Comparison of ENCODE assay signal across 11 cellular contexts in the genomic region with DNA sequence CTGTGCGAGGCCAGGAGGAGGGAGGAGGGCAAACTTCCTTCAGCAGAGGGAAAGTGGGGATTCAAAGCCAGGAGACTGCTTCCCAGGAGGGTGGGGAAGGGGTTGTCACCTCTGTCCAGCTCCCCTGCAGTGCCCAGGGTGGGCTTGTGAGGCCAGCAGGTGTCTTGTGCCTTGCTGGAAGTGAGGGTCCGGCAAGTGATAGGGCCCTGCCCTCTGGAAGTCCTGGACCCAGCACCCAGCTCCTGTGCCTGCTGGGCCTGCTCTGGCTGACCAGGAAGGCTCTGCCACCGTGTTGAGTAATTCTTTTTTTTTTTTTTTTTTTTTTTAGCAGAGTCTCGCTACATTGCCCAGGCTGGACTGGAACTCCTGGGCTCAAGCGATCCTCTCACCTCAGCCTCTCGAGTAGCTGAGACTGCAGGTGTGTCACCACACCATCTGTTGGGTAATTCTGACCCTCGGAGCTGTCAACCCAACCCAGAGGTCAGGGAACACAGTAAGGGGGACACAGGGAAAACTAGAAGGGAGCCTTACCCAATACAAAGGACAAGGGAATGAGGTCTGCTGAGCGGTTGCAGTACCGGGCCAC. TPM values are rescaled to one million over a fixed set of nuclear protein-coding genes. Genes with fewer than 3 reads are reported as not detected.
DNase-seq lines count a peak whose midpoint lies in the region; ATAC-seq, FAIRE-seq and TF ChIP-seq lines count a peak whose summit lies in the region.
"Had no signal": no experiment of that assay in that cellular context is flagged by ENCODE, and none has a peak within 500 bp of the region (broad histone marks: within the 10 kb centered on the region; RNA-seq: fewer than 3 reads in every experiment).

No MANE protein-coding gene starts in this region.

- H3K4me1 Mint-ChIP-seq in naive thymus-derived CD4-positive, alpha-beta T cell: peaks cover 13 to 31% (median 27%) of the 10 kb centered on the region in 7 donors

- H3K4me3 ChIP-seq in left ventricle myocardium inferior (peak overlapping the region; percentile 68), body of pancreas (no peak overlapping the region), urinary bladder (ENCODE audit: low read depth, low read length) (no peak overlapping the region)
- peak overlapping the region; percentile 64 for H3K4me3 ChIP-seq in naive thymus-derived CD4-positive, alpha-beta T cell (ENCODE audit: low read length)

- POLR2A ChIA-PET in naive thymus-derived CD4-positive, alpha-beta T cell (lab: Charles Lee): interaction anchor here (0.7 to 7.9 kb wide), 13 partner anchors 10 to 554 kb away, joined by 3 to 93 read pairs (median 6); a partner anchor contains a TSS

- ATAC-seq in body of pancreas: no peak
- ATAC-seq in naive thymus-derived CD4-positive, alpha-beta T cell: no peak

- TF ChIP-seq POLR2A in body of pancreas (IDR thresholded peaks at IDR 0.05): no peak

- intact Hi-C loops in left ventricle myocardium inferior (cut with micrococcal nuclease) (no loop called here), cardiac septum (cut with DNase I) (no loop called here), body of pancreas (cut with DNase I) (no loop called here)
- intact Hi-C loops in naive thymus-derived CD4-positive, alpha-beta T cell (cut with micrococcal nuclease): loop anchor here (1.0 to 5.0 kb wide), 6 partner anchors 12 to 225 kb away; a partner anchor contains a TSS

- no peak for FAIRE-seq in HTR-8/SVneo (lab: Jason Lieb, UNC)
- FAIRE-seq: colon, islet of Langerhans had no signal

- H3K36me3 Mint-ChIP-seq in naive thymus-derived CD4-positive, alpha-beta T cell: peaks cover 0 to 8% (median 0%) of the 10 kb centered on the region in 5 donors

- H3K27me3 ChIP-seq in left ventricle myocardium inferior (ENCODE audit: low read depth) (no peaks in the 10 kb centered on the region), body of pancreas (no peaks in the 10 kb centered on the region)
- no peaks in the 10 kb centered on the region for H3K27me3 ChIP-seq in naive thymus-derived CD4-positive, alpha-beta T cell (ENCODE audit: control insufficient read depth in 2 of 2, insufficient read depth in 2 of 2, low read length in 2 of 2)

- H3K27ac Mint-ChIP-seq in naive thymus-derived CD4-positive, alpha-beta T cell: peak overlapping the region in 8 of 9 donors; percentile 43 to 80 (median 68)

- peak overlapping the region; percentile 64 for H3K27ac ChIP-seq in left ventricle myocardium inferior (replicated peaks)
- H3K27ac ChIP-seq in body of pancreas: peak overlapping the region; percentile 11 to 75 (median 65)
- no peak overlapping the region for H3K27ac ChIP-seq in naive thymus-derived CD4-positive, alpha-beta T cell (ENCODE audit: low read depth, low read length)
- H3K27ac ChIP-seq in urinary bladder (ENCODE audit: low read depth): peak overlapping the region; percentile 40
- H3K27ac ChIP-seq: KMS-11 had no signal

- CTCF ChIA-PET in naive thymus-derived CD4-positive, alpha-beta T cell (lab: Charles Lee): interaction anchor here (0.5 to 2.5 kb wide), 8 partner anchors 13 to 816 kb away, joined by 3 to 12 read pairs (median 4); a partner anchor contains a TSS

- TF ChIP-seq CTCF in left ventricle myocardium inferior (IDR thresholded peaks at IDR 0.05; ENCODE audit: borderline replicate concordance): no peak
- TF ChIP-seq CTCF in body of pancreas (IDR thresholded peaks at IDR 0.05): no peak

- H3K4me3 Mint-ChIP-seq in naive thymus-derived CD4-positive, alpha-beta T cell: peak overlapping the region; percentile 60 to 82 (median 75)

- no peaks in the 10 kb centered on the region for H3K9me3 ChIP-seq in left ventricle myocardium inferior (replicated peaks)
- no peaks in the 10 kb centered on the region for H3K9me3 ChIP-seq in body of pancreas
- H3K9me3 ChIP-seq in naive thymus-derived CD4-positive, alpha-beta T cell (ENCODE audit: control insufficient read depth in 2 of 3, low read length in 3 of 3): no peaks in the 10 kb centered on the region

- H3K9me3 Mint-ChIP-seq in naive thymus-derived CD4-positive, alpha-beta T cell: peaks cover 0 to 2% (median 0%) of the 10 kb centered on the region in 11 donors

- no peaks in the 10 kb centered on the region for H3K36me3 ChIP-seq in left ventricle myocardium inferior
- H3K36me3 ChIP-seq in body of pancreas (replicated peaks in 1 of 2; ENCODE audit: insufficient read depth in 1 of 2, low read depth in 2 of 2): no peaks in the 10 kb centered on the region
- no peaks in the 10 kb centered on the region for H3K36me3 ChIP-seq in naive thymus-derived CD4-positive, alpha-beta T cell (ENCODE audit: control insufficient read depth in 2 of 3, insufficient read depth in 3 of 3, low read length in 3 of 3)
- H3K36me3 ChIP-seq in urinary bladder (ENCODE audit: insufficient read depth): no peaks in the 10 kb centered on the region

- H3K4me1 ChIP-seq in left ventricle myocardium inferior (peaks cover 33% of the 10 kb centered on the region), body of pancreas (peaks cover 38% of the 10 kb centered on the region), urinary bladder (ENCODE audit: insufficient read depth) (no peaks in the 10 kb centered on the region)
- peaks cover 20 to 25% of the 10 kb centered on the region in 2 donors for H3K4me1 ChIP-seq in naive thymus-derived CD4-positive, alpha-beta T cell (ENCODE audit: control insufficient read depth in 2 of 2, insufficient read depth in 2 of 2, low read length in 2 of 2)

- H3K27me3 Mint-ChIP-seq in naive thymus-derived CD4-positive, alpha-beta T cell: no peaks in the 10 kb centered on the region

- DNase-seq in left ventricle myocardium inferior (no peak), cardiac septum (ENCODE audit: low spot score) (no peak), body of pancreas (no peak), DMS53 treated with DMSO at 0.1 percent for 48 hours (lab: John Stamatoyannopoulos, UW; ENCODE audit: unreplicated experiment) (no peak), NCI-H345 treated with DMSO at 0.1 percent for 48 hours (lab: John Stamatoyannopoulos, UW; ENCODE audit: unreplicated experiment) (no peak), HTR-8/SVneo (ENCODE audit: insufficient read length, low spot score) (no peak)
- DNase-seq in naive thymus-derived CD4-positive, alpha-beta T cell: no peak

- 84 to 88% methylated on average over 8 of the region's 9 CpGs for whole genome bisulfite sequencing in body of pancreas, 2 donors
- 80% methylated on average over 9 of the region's 9 CpGs for WGBS in urinary bladder

RNA-seq across cellular contexts. Expression of a gene that starts 1.0 kb away (rescaled TPM):
- 0.11 TPM for total RNA-seq in left ventricle myocardium inferior
- total RNA-seq in cardiac septum: 0.11 TPM
- under 1 TPM in 1 of 2 donors, not detected in 1; 0.26 TPM for total RNA-seq in body of pancreas
- total RNA-seq in naive thymus-derived CD4-positive, alpha-beta T cell: 1 to 10 TPM in 2 of 5 experiments, under 1 TPM in 3; 0.77 to 1.4 (median 0.96) TPM
- under 1 TPM in 1 of 2 donors, not detected in 1; 0.72 TPM for polyA plus RNA-seq in naive thymus-derived CD4-positive, alpha-beta T cell
- not detected for total RNA-seq in urinary bladder
- polyA plus RNA-seq in urinary bladder: 0.30 TPM

RNA-seq across cellular contexts. Expression of a gene that starts 11.6 kb away (rescaled TPM):
- total RNA-seq in left ventricle myocardium inferior (717 TPM), cardiac septum (581 TPM), body of pancreas (1,000 to 10,000 TPM; 1,064 to 1,413 TPM), urinary bladder (1,711 TPM)
- total RNA-seq in naive thymus-derived CD4-positive, alpha-beta T cell: 1,000 to 10,000 TPM; 2,000 to 3,409 (median 3,025) TPM
- 1,000 to 10,000 TPM in 1 of 2 donors, 100 to 1,000 TPM in 1; 954 to 1,486 TPM for polyA plus RNA-seq in naive thymus-derived CD4-positive, alpha-beta T cell
- 2,358 TPM for polyA plus RNA-seq in urinary bladder

RNA-seq across cellular contexts. Expression of a gene that starts 13.2 kb away (rescaled TPM):
- total RNA-seq in left ventricle myocardium inferior: 5.4 TPM
- total RNA-seq in cardiac septum: 8.4 TPM
- total RNA-seq in body of pancreas: 10 to 100 TPM; 20.8 to 29.7 TPM
- 100 to 1,000 TPM in 4 of 5 experiments, 10 to 100 TPM in 1; 92.8 to 456 (median 142) TPM for total RNA-seq in naive thymus-derived CD4-positive, alpha-beta T cell
- 10 to 100 TPM; 30.5 to 59.1 TPM for polyA plus RNA-seq in naive thymus-derived CD4-positive, alpha-beta T cell
- total RNA-seq in urinary bladder: 4.7 TPM
- 16.0 TPM for polyA plus RNA-seq in urinary bladder

RNA-seq across cellular contexts. Expression of a gene that starts 20.2 kb away (rescaled TPM):
- total RNA-seq in left ventricle myocardium inferior (1.9 TPM), cardiac septum (not detected), body of pancreas (1 to 10 TPM in 1 of 2 donors, not detected in 1; 2.9 TPM), urinary bladder (not detected)
- 1 to 10 TPM in 2 of 5 experiments, under 1 TPM in 3; 0.31 to 9.7 (median 0.87) TPM for total RNA-seq in naive thymus-derived CD4-positive, alpha-beta T cell
- under 1 TPM in 1 of 2 donors, not detected in 1; 0.47 TPM for polyA plus RNA-seq in naive thymus-derived CD4-positive, alpha-beta T cell
- 0.35 TPM for polyA plus RNA-seq in urinary bladder

RNA-seq across cellular contexts. Expression of a gene that starts 21.4 kb away (rescaled TPM):
- total RNA-seq in left ventricle myocardium inferior (3.5 TPM), cardiac septum (4.4 TPM), body of pancreas (1 to 10 TPM; 5.7 to 9.9 TPM), urinary bladder (5.3 TPM)
- total RNA-seq in naive thymus-derived CD4-positive, alpha-beta T cell: 10 to 100 TPM; 11.2 to 47.2 (median 13.5) TPM
- polyA plus RNA-seq in naive thymus-derived CD4-positive, alpha-beta T cell: under 1 TPM; 0.07 to 0.28 TPM
- polyA plus RNA-seq in urinary bladder: 4.3 TPM

Comparison
In these comparisons a context has a peak if more than half of its experiments do, and no peak if none do; other contexts are left out.
1. H3K4me3 ChIP-seq: peak in left ventricle myocardium inferior (single experiment) and naive thymus-derived CD4-positive, alpha-beta T cell (single experiment); none in body of pancreas (0 of 2) and urinary bladder (single experiment).
2. intact Hi-C loops: an anchor here in naive thymus-derived CD4-positive, alpha-beta T cell (1.0 to 5.0 kb wide); none called in left ventricle myocardium inferior, cardiac septum and body of pancreas.